Comparison of ENCODE assay signal across 1 cellular context in genomic region chr1:196409586-196409985, GRCh38.
TF ChIP-seq lines count a peak whose summit lies in the region.

No MANE protein-coding gene starts in this region.

TF ChIP-seq in GM12878, 131 proteins besides CTCF, POLR2A, EP300 and RAD21 (continued from another document):
- no peak for TF ChIP-seq CHD1 (IDR thresholded peaks at IDR 0.05; ENCODE audit: low read depth, low read length)
